1 cellular context compared by ENCODE assay signal in genomic region chr9:87944096-87944495, GRCh38.
TF ChIP-seq lines count a peak whose summit lies in the region.

No MANE protein-coding gene starts in this region.

TF ChIP-seq in H1, 55 proteins besides CTCF, POLR2A, EP300 and RAD21:
- TF ChIP-seq BRCA1 (IDR thresholded peaks at IDR 0.05; ENCODE audit: low read depth, low read length) (no peak), POLR2AphosphoS5 (IDR thresholded peaks at IDR 0.05; ENCODE audit: low read depth, low read length) (no peak), ATF2 (IDR thresholded peaks at IDR 0.05; ENCODE audit: low read length) (no peak), JUN (IDR thresholded peaks at IDR 0.05; ENCODE audit: low read depth, low read length) (no peak), E2F6 (IDR thresholded peaks at IDR 0.05) (peak; percentile 49; the same call in 1 of the 2 replicates), CBX8 (IDR thresholded peaks at IDR 0.05; ENCODE audit: borderline replicate concordance, low read depth, low read length) (no peak), SIX5 (IDR thresholded peaks at IDR 0.05; ENCODE audit: low read depth, low read length) (no peak), EZH2 (IDR thresholded peaks at IDR 0.05; ENCODE audit: low read depth, low read length, severe bottlenecking) (no peak)
